In genomic region chr16:10112021-10112420, GRCh38 we compare ENCODE assay signal across 20 cellular contexts.
DNase-seq lines count a peak whose midpoint lies in the region; ATAC-seq, FAIRE-seq and TF ChIP-seq lines count a peak whose summit lies in the region.
"Had no signal": no experiment of that assay in that cellular context is flagged by ENCODE, and none has a peak within 500 bp of the region (broad histone marks: within the 10 kb centered on the region; RNA-seq: fewer than 3 reads in every experiment).

No MANE protein-coding gene starts in this region.

- no peak overlapping the region for H2BK120ac ChIP-seq in trophoblast cell (ENCODE audit: insufficient read depth, low read length, poor library complexity)

- no peaks in the 10 kb centered on the region for H3K36me3 ChIP-seq in trophoblast cell (ENCODE audit: control insufficient read depth in 1 of 2, insufficient read depth in 2 of 2, low read length in 2 of 2)
- no peaks in the 10 kb centered on the region for H3K36me3 ChIP-seq in right atrium auricular region
- H3K36me3 ChIP-seq: BLaER1 had no signal

- no peak overlapping the region for H2BK12ac ChIP-seq in trophoblast cell (ENCODE audit: low read length)

- H3K18ac ChIP-seq in trophoblast cell (ENCODE audit: low read length), result no peak overlapping the region

- H3K23ac ChIP-seq in trophoblast cell (ENCODE audit: low read length), result no peak overlapping the region

- H3K27ac ChIP-seq in trophoblast cell (ENCODE audit: low read depth, low read length) (no peak overlapping the region), right atrium auricular region (no peak overlapping the region)
- H3K27ac ChIP-seq: 22Rv1, BLaER1, C4-2B had no signal

- DNase-seq in NCI-H2029 (lab: John Stamatoyannopoulos, UW), result peak; percentile 29
- no peak for DNase-seq in NCI-H2029 treated with DMSO at 0.1 percent for 48 hours (lab: John Stamatoyannopoulos, UW)
- DNase-seq in HTR-8/SVneo (ENCODE audit: insufficient read length, low spot score), result no peak
- DNase-seq in trophoblast cell, result no peak
- DNase-seq in right atrium auricular region (ENCODE audit: low spot score), result no peak
- DNase-seq: Caco-2; CD4-positive, CD25-positive, alpha-beta regulatory T cell; CD8-positive, alpha-beta T cell; DMS153; DND-41; H9 had no signal

- no peak overlapping the region for H2AK5ac ChIP-seq in trophoblast cell (ENCODE audit: low read length)

- H3K79me2 ChIP-seq in trophoblast cell (ENCODE audit: control insufficient read depth, insufficient read depth, low read length, poor library complexity), result no peaks in the 10 kb centered on the region

- H3K4me2 ChIP-seq in trophoblast cell (ENCODE audit: low read length), result no peak overlapping the region
- H3K4me2 ChIP-seq: BLaER1, GM23338 had no signal

- H3K4me3 ChIP-seq in trophoblast cell (ENCODE audit: low read depth, low read length) (peak overlapping the region; percentile 8), right atrium auricular region (no peak overlapping the region)
- H3K4me3 ChIP-seq: BLaER1, GM23338 had no signal

- no peaks in the 10 kb centered on the region for H3K79me1 ChIP-seq in trophoblast cell (ENCODE audit: low read length)

- no peak overlapping the region for H3K4ac ChIP-seq in trophoblast cell (ENCODE audit: low read depth, low read length)

- H2BK5ac ChIP-seq in trophoblast cell (ENCODE audit: low read depth, low read length, poor library complexity), result no peak overlapping the region

- no peak overlapping the region for H4K91ac ChIP-seq in trophoblast cell (ENCODE audit: low read depth, low read length)

- ATAC-seq in GM18520 (IDR thresholded peaks at IDR 0.05; ENCODE audit: unreplicated experiment), result no peak
- ATAC-seq: CD8-positive, alpha-beta T cell; GM23338; HCT116 had no signal

- H3K9ac ChIP-seq in trophoblast cell (ENCODE audit: low read length), result no peak overlapping the region
- H3K9ac ChIP-seq: BLaER1 had no signal

- H3K4me1 ChIP-seq in trophoblast cell (ENCODE audit: control insufficient read depth in 1 of 2, insufficient read depth in 2 of 2, low read length in 2 of 2), result no peaks in the 10 kb centered on the region
- H3K4me1 ChIP-seq in right atrium auricular region, result no peaks in the 10 kb centered on the region
- H3K4me1 ChIP-seq: Caco-2 had no signal

- H4K8ac ChIP-seq in trophoblast cell (ENCODE audit: low read depth, low read length), result no peak overlapping the region

- no peak overlapping the region for H4K12ac ChIP-seq in trophoblast cell (ENCODE audit: low read depth, low read length)

- no peaks in the 10 kb centered on the region for H3K27me3 ChIP-seq in trophoblast cell (ENCODE audit: insufficient read depth, low read length)
- no peaks in the 10 kb centered on the region for H3K27me3 ChIP-seq in right atrium auricular region
- H3K27me3 ChIP-seq: BLaER1 had no signal

- peak; percentile 58 for FAIRE-seq in HTR-8/SVneo (lab: Jason Lieb, UNC)
- FAIRE-seq: A204.1, G401.6, GM12892 had no signal

- H2AFZ ChIP-seq in trophoblast cell (ENCODE audit: insufficient read depth, low read length, poor library complexity), result no peak overlapping the region
- H2AFZ ChIP-seq: GM23338 had no signal

- H3K9me3 ChIP-seq in trophoblast cell (ENCODE audit: insufficient read depth, low read depth, low read length) (peaks cover 5% of the 10 kb centered on the region), right atrium auricular region (no peaks in the 10 kb centered on the region)
- H3K9me3 ChIP-seq: BLaER1, Caco-2 had no signal

- no CpG with 5 or more reads among the region's 5 CpGs for WGBS in trophoblast cell (ENCODE audit: extremely low coverage, insufficient coverage, insufficient read length)

- no peak for TF ChIP-seq CTCF in right atrium auricular region (IDR thresholded peaks at IDR 0.05)

- no peak overlapping the region for H3K14ac ChIP-seq in trophoblast cell (ENCODE audit: low read length)
